Comparison of ENCODE assay signal across 8 cellular contexts in genomic region chr4:176320340-176320975, GRCh38. TPM values are rescaled to one million over a fixed set of nuclear protein-coding genes. Genes with fewer than 3 reads are reported as not detected.
A peak's percentile ranks its signal among the peaks of the same experiment; 100 is the strongest.
DNase-seq lines count a peak whose midpoint lies in the region; ATAC-seq, FAIRE-seq and TF ChIP-seq lines count a peak whose summit lies in the region.

No MANE protein-coding gene starts in this region.

- peaks cover 3% of the 10 kb centered on the region for H3K36me3 ChIP-seq in neuron (ENCODE audit: insufficient read depth, low read length)
- H3K36me3 ChIP-seq in stomach smooth muscle (ENCODE audit: control insufficient read depth in 2 of 2, insufficient read depth in 2 of 2, low read length in 2 of 2): no peaks in the 10 kb centered on the region

- FAIRE-seq in D721Med (lab: Jason Lieb, UNC): no peak

- H3K4me3 ChIP-seq in foreskin fibroblast (ENCODE audit: low read depth in 1 of 2, low read length in 2 of 2) (peak overlapping the region; percentile 95 to 97), neuron (ENCODE audit: low read length) (peak overlapping the region; percentile 100), stomach smooth muscle (ENCODE audit: low read length in 2 of 2) (peak overlapping the region; percentile 90 to 93)

- H3K4me1 ChIP-seq in neuron (ENCODE audit: insufficient read depth, low read length) (peaks cover 26% of the 10 kb centered on the region), stomach smooth muscle (ENCODE audit: control insufficient read depth, insufficient read depth, low read length) (no peaks in the 10 kb centered on the region)

- TF ChIP-seq CTCF in D721Med (IDR thresholded peaks at IDR 0.05; ENCODE audit: insufficient read depth, missing control alignments): no peak
- no peak for TF ChIP-seq CTCF in foreskin fibroblast (IDR thresholded peaks at IDR 0.05; ENCODE audit: low read depth, low read length)

- H3K9ac ChIP-seq in stomach smooth muscle (ENCODE audit: low read length in 2 of 2): peak overlapping the region; percentile 88 to 97

- H3K27ac ChIP-seq in stomach smooth muscle (ENCODE audit: low read length): peak overlapping the region; percentile 81

- H3K9me3 ChIP-seq in neuron (ENCODE audit: low read length) (no peaks in the 10 kb centered on the region), stomach smooth muscle (ENCODE audit: control insufficient read depth in 2 of 2, low read length in 2 of 2) (no peaks in the 10 kb centered on the region)

- DNase-seq in D721Med (ENCODE audit: insufficient read length, low spot score) (peak; percentile 26), HT-29 (ENCODE audit: low spot score) (peak; percentile 60), RPMI8226 (peak; percentile 79), foreskin fibroblast (peak; percentile 87 to 93)
- DNase-seq in activated effector memory CD4-positive, alpha-beta T cell treated with anti-CD3 and anti-CD28 coated beads, Interleukin-2, amount 50 U/mL, for 16 hours: peak; percentile 96

- peak overlapping the region; percentile 96 for H2AFZ ChIP-seq in neuron (ENCODE audit: low read depth, low read length)

- H3K27me3 ChIP-seq in neuron (ENCODE audit: insufficient read depth, low read length) (no peaks in the 10 kb centered on the region), stomach smooth muscle (ENCODE audit: control insufficient read depth in 1 of 2, insufficient read depth in 2 of 2, low read length in 2 of 2) (no peaks in the 10 kb centered on the region)

- ATAC-seq in GM21367 (IDR thresholded peaks at IDR 0.05; ENCODE audit: unreplicated experiment): peak; percentile 76

RNA-seq across cellular contexts. Expression of gene SPCS3, which starts 0.7 kb away (rescaled TPM):
- 39.6 and 46.5 TPM in 2 replicates for total RNA-seq in HT-29 (2014; rRNA removed; shearing (Covaris generic))

RNA-seq across cellular contexts. Expression of gene ASB5, which starts 51.4 kb away (rescaled TPM):
- total RNA-seq in HT-29 (2014; rRNA removed; shearing (Covaris generic)): not detected in 2 replicates

Comparison
In these comparisons a context has a peak if more than half of its experiments do, and no peak if none do; other contexts are left out.
1. Peak in every context shown above with its lines: DNase-seq, ATAC-seq, H3K4me3 ChIP-seq and H3K27ac ChIP-seq.
2. DNase-seq: peak in every context shown above with its lines; median percentile 96 in activated effector memory CD4-positive, alpha-beta T cell treated with anti-CD3 and anti-CD28 coated beads, Interleukin-2, amount 50 U/mL, for 16 hours; 90 in foreskin fibroblast; 79 in RPMI8226; 60 in HT-29; 26 in D721Med.